Comparison of ENCODE assay signal across 26 cellular contexts in the genomic region with DNA sequence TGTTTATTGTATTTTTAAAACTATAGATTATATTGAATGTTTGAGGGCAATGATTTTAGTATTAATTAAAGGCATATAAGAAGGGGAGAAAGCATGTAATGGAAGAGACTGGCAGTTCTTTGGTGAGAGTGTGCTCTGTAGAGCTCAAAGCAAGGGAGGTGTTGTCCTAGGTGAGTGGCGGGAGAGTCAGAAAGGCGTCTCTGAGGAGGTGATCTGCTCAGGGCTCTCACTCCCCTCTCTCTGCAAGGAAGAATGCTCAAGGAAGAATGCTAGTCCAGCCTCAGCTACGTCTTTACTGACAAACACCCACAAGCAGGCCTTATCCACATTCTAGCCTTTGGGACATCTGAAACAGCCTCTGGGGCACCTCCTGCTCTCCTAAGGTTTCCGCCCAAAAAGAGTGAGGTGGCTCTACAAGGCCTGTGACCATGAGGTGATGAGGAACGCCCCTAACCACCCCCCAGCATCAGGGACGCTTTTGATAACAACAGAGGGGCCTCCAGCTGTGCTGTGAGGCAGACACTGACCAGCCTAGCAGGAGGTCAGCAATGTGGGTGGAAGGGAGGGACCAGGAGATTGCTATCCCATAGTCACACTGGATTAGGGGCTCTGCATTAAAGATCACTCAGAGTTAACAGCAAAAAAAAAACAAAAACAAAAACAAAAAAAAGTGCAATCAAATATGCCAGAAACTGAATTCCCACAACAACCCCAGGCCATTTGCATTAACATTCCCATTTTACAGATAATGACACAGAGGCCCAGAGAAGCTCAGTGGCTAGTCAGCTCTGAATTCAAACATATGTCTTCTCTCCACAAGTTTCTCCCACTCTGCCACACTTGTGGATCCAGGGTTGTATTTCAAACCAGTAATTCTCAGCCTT.
DNase-seq lines count a peak whose midpoint lies in the region; ATAC-seq and TF ChIP-seq lines count a peak whose summit lies in the region.
"Had no signal": no experiment of that assay in that cellular context is flagged by ENCODE, and none has a peak within 500 bp of the region (broad histone marks: within the 10 kb centered on the region; RNA-seq: fewer than 3 reads in every experiment).

No MANE protein-coding gene starts in this region.

- peak overlapping the region; percentile 89 for H3K27ac ChIP-seq in GM23338 (ENCODE audit: low read depth)
- no peak overlapping the region for H3K27ac ChIP-seq in osteoblast (ENCODE audit: low read depth, low read length)
- H3K27ac ChIP-seq: gastrocnemius medialis, left ventricle myocardium inferior, Peyer's patch, SJCRH30 had no signal

- H3K4me3 ChIP-seq in GM23338: no peak overlapping the region
- no peak overlapping the region for H3K4me3 ChIP-seq in osteoblast (ENCODE audit: insufficient read depth, low read length)
- H3K4me3 ChIP-seq: gastrocnemius medialis, left ventricle myocardium inferior, Peyer's patch, SJCRH30, tibial nerve had no signal

- TF ChIP-seq CTCF in GM23338 (conservative IDR thresholded peaks at IDR 0.05; ENCODE audit: low read depth in 2 of 2) (no peak), WTC11 (IDR thresholded peaks at IDR 0.05) (no peak), osteoblast (IDR thresholded peaks at IDR 0.05; ENCODE audit: extremely low read depth, low read depth, low read length) (no peak)

- POLR2A ChIA-PET in WTC11 (lab: Charles Lee): no interaction called here

- CTCF ChIA-PET in WTC11 (lab: Charles Lee): interaction anchor here (1.0 to 1.2 kb wide), 3 partner anchors 37 to 204 kb away, joined by 3 read pairs; no protein-coding TSS in a partner anchor

- H3K9me3 Mint-ChIP-seq in GM23338 (no peaks in the 10 kb centered on the region; the same call in 2 of the 3 replicates), WTC11 (no peaks in the 10 kb centered on the region)
- H3K9me3 Mint-ChIP-seq: activated CD4-positive, alpha-beta memory T cell treated with anti-CD3 and anti-CD28 coated beads for 36 hours; activated naive CD4-positive, alpha-beta T cell treated with anti-CD3 and anti-CD28 coated beads, Interleukin-2, amount 50 U/mL, for 24 hours; natural killer cell had no signal

- DNase-seq in GM23338 (ENCODE audit: low spot score) (peak; percentile 46), WTC11 (ENCODE audit: low spot score) (peak; percentile 21), iPS-NIHi11 (ENCODE audit: low spot score) (peak; percentile 35), osteoblast (ENCODE audit: insufficient read length, low spot score, missing footprints) (peak; percentile 17), T-helper 17 cell (no peak), DMS 273 (lab: John Stamatoyannopoulos, UW; ENCODE audit: unreplicated experiment) (no peak)
- DNase-seq: activated CD4-positive, alpha-beta memory T cell treated with anti-CD3 and anti-CD28 coated beads for 36 hours; activated CD4-positive, CD25-positive, alpha-beta regulatory T cell treated with anti-CD3 and anti-CD28 coated beads, Interleukin-2, amount 50 U/mL, for 72 hours; activated CD8-positive, alpha-beta memory T cell treated with anti-CD3 and anti-CD28 coated beads, Interleukin-2, amount 50 U/mL, for 4 hours; amygdala; cortex of kidney; DMS53; gastrocnemius medialis; left ventricle myocardium inferior; midbrain; natural killer cell; NCI-H2029; NCI-H226; Peyer's patch; posterior cingulate gyrus; stimulated activated CD4-positive, alpha-beta T cell treated with anti-CD3 and anti-CD28 coated beads, Interleukin-2, amount 100 ng/mL, for 48 hours; T-helper 1 cell had no signal

- H3K4me1 Mint-ChIP-seq in GM23338: peaks cover 54% of the 10 kb centered on the region
- peaks cover 69% of the 10 kb centered on the region for H3K4me1 Mint-ChIP-seq in WTC11
- H3K4me1 Mint-ChIP-seq in T-helper 17 cell: peaks cover 1% of the 10 kb centered on the region
- H3K4me1 Mint-ChIP-seq: natural killer cell had no signal

- H3K4me3 Mint-ChIP-seq in GM23338 (no peak overlapping the region; the same call in 2 of the 3 replicates), WTC11 (no peak overlapping the region), T-helper 17 cell (no peak overlapping the region)
- H3K4me3 Mint-ChIP-seq: activated CD4-positive, alpha-beta memory T cell treated with anti-CD3 and anti-CD28 coated beads for 36 hours; activated naive CD4-positive, alpha-beta T cell treated with anti-CD3 and anti-CD28 coated beads, Interleukin-2, amount 50 U/mL, for 24 hours; natural killer cell had no signal

- H4K20me1 ChIP-seq in GM23338 (replicated peaks; ENCODE audit: insufficient read depth) (no peaks in the 10 kb centered on the region), osteoblast (ENCODE audit: insufficient read depth, low read length) (no peaks in the 10 kb centered on the region)

- H2AFZ ChIP-seq in GM23338 (no peak overlapping the region), osteoblast (ENCODE audit: low read length) (no peak overlapping the region)

- H3F3A ChIP-seq in GM23338 (replicated peaks; ENCODE audit: low read depth): no peaks in the 10 kb centered on the region

- H3K36me3 Mint-ChIP-seq in GM23338 (ENCODE audit: low read depth) (no peaks in the 10 kb centered on the region; the same call in 2 of the 3 replicates), WTC11 (no peaks in the 10 kb centered on the region), T-helper 17 cell (ENCODE audit: low read depth) (no peaks in the 10 kb centered on the region)
- H3K36me3 Mint-ChIP-seq: activated CD4-positive, alpha-beta memory T cell treated with anti-CD3 and anti-CD28 coated beads for 36 hours; activated naive CD4-positive, alpha-beta T cell treated with anti-CD3 and anti-CD28 coated beads, Interleukin-2, amount 50 U/mL, for 24 hours; natural killer cell had no signal

- H3K4me2 ChIP-seq in GM23338: peak overlapping the region; percentile 58
- no peak overlapping the region for H3K4me2 ChIP-seq in osteoblast (ENCODE audit: insufficient read depth, low read length)

- H3K4me1 ChIP-seq in GM23338 (ENCODE audit: insufficient read depth) (peaks cover 41% of the 10 kb centered on the region), osteoblast (ENCODE audit: insufficient read depth, low read length) (peaks cover 27% of the 10 kb centered on the region)
- H3K4me1 ChIP-seq: Peyer's patch had no signal

- H3K9me2 ChIP-seq in GM23338 (ENCODE audit: insufficient read depth): no peaks in the 10 kb centered on the region

- H3K27ac Mint-ChIP-seq in GM23338 (peak overlapping the region; percentile 94), WTC11 (peak overlapping the region; percentile 92), T-helper 17 cell (no peak overlapping the region)
- H3K27ac Mint-ChIP-seq: activated CD4-positive, alpha-beta memory T cell treated with anti-CD3 and anti-CD28 coated beads for 36 hours; activated naive CD4-positive, alpha-beta T cell treated with anti-CD3 and anti-CD28 coated beads, Interleukin-2, amount 50 U/mL, for 24 hours; natural killer cell had no signal

- no peaks in the 10 kb centered on the region for H3K27me3 ChIP-seq in GM23338 (ENCODE audit: insufficient read depth)
- H3K27me3 ChIP-seq in osteoblast (ENCODE audit: insufficient read depth, low read length): no peaks in the 10 kb centered on the region
- H3K27me3 ChIP-seq: gastrocnemius medialis, Peyer's patch, SJCRH30, tibial nerve had no signal

- H3K27me3 Mint-ChIP-seq in GM23338 (ENCODE audit: insufficient read depth, low read depth, poor library complexity): peaks cover 8% of the 10 kb centered on the region
- no peaks in the 10 kb centered on the region for H3K27me3 Mint-ChIP-seq in WTC11 (ENCODE audit: low read depth)
- peaks cover 31% of the 10 kb centered on the region for H3K27me3 Mint-ChIP-seq in T-helper 17 cell
- H3K27me3 Mint-ChIP-seq: activated naive CD4-positive, alpha-beta T cell treated with anti-CD3 and anti-CD28 coated beads, Interleukin-2, amount 50 U/mL, for 24 hours had no signal

- H3K9me3 ChIP-seq in osteoblast (ENCODE audit: low read depth, low read length): no peaks in the 10 kb centered on the region
- no peaks in the 10 kb centered on the region for H3K9me3 ChIP-seq in T-helper 17 cell (ENCODE audit: control insufficient read depth, low read length, poor library complexity, severe bottlenecking)
- H3K9me3 ChIP-seq: gastrocnemius medialis, left ventricle myocardium inferior, Peyer's patch, SJCRH30, tibial nerve had no signal

- H3K36me3 ChIP-seq in GM23338 (ENCODE audit: insufficient read depth) (no peaks in the 10 kb centered on the region), osteoblast (ENCODE audit: insufficient read depth, low read length) (no peaks in the 10 kb centered on the region)
- H3K36me3 ChIP-seq: gastrocnemius medialis, left ventricle myocardium inferior, Peyer's patch, SJCRH30, tibial nerve had no signal

- no peaks in the 10 kb centered on the region for H3K79me2 ChIP-seq in GM23338 (replicated peaks; ENCODE audit: insufficient read depth)
- no peaks in the 10 kb centered on the region for H3K79me2 ChIP-seq in osteoblast (ENCODE audit: insufficient read depth, low read length)

- ATAC-seq in GM23338 (peak; percentile 64), WTC11 (peak; percentile 71), T-helper 17 cell (no peak), GM19023 (IDR thresholded peaks at IDR 0.05; ENCODE audit: unreplicated experiment) (no peak)
- ATAC-seq: gastrocnemius medialis, natural killer cell had no signal

TF ChIP-seq in GM23338, 12 proteins besides CTCF, POLR2A, EP300 and RAD21:
- TF ChIP-seq ZNF114 (CRISPR knock-in tag; IDR thresholded peaks at IDR 0.05) (no peak), NANOG (IDR thresholded peaks at IDR 0.05; ENCODE audit: borderline replicate concordance) (no peak)

TF ChIP-seq in WTC11, 78 proteins besides CTCF, POLR2A, EP300 and RAD21:
- TF ChIP-seq ZNF423 (CRISPR knock-in tag; IDR thresholded peaks at IDR 0.05): peak; percentile 88
- TF ChIP-seq ESRRA (CRISPR knock-in tag; IDR thresholded peaks at IDR 0.05; ENCODE audit: borderline replicate concordance): no peak

Comparison
In these comparisons a context has a peak if more than half of its experiments do, and no peak if none do; other contexts are left out.
1. ATAC-seq: peak in GM23338 (single experiment) and WTC11 (single experiment); none in T-helper 17 cell (single experiment) and GM19023 (single experiment).
2. DNase-seq: peak in GM23338 (single experiment), WTC11 (single experiment), iPS-NIHi11 (single experiment) and osteoblast (single experiment); none in T-helper 17 cell (0 of 3) and DMS 273 (single experiment).